Comparison of ENCODE assay signal across 15 cellular contexts in the genomic region with DNA sequence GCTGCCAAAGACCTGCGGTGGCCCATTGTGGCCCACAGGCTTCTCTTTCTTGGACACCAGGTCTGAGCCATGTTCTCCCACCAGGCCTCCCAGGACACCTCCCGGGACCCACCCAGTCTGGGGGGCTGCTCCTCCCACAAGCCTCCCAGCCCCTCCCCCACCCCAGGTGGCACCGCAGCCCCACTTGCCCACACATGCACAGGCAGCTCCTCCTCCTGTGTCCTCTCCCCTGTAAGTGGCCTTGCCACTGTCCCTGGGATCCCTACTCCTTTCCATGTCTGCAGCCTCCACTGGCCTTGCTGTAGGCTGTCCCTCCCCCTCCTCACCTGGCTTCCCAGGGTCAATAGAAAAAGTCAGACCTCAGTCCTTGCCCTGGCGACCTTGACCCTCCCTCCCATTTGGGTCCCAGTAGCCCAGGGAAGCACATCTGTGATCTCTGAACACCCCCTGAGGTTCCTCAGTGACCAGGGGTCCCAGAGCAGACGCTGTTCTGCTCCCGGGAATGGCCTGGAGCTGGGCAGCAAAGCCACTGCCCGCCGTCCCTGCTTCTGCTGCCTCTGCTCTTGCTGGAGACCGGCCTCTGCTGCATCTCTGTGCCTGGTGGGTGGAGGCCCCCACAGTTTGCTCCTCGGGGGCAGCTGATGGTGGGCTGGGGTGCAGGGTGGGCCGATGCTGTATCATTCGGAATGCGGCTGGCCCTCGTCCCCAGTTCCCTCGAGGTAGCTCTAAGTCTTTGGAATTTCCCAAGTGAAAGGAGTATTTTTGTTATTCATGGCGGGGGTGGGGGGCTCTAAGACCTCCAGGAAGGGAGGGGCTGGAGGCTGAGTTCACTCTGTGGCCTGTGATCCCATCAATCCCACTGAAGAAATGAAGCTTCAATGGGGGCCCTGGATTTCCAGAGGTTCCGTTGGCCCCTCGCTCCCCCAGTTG. TPM values are rescaled to one million over a fixed set of nuclear protein-coding genes. Genes with fewer than 3 reads are reported as not detected.
"Had no signal": no experiment of that assay in that cellular context is flagged by ENCODE, and none has a peak within 500 bp of the region (broad histone marks: within the 10 kb centered on the region; RNA-seq: fewer than 3 reads in every experiment).

No MANE protein-coding gene starts in this region.

- H3K27ac Mint-ChIP-seq: activated B cell treated with CpG ODN at 0.5 μM for 24 hours; activated CD4-positive, alpha-beta T cell treated with anti-CD3 and anti-CD28 coated beads, Interleukin-2, amount 10 ng/mL, durations not matched to agents 24 days and 14 days; activated CD8-positive, alpha-beta T cell treated with anti-CD3 and anti-CD28 coated beads for 36 hours; activated naive CD4-positive, alpha-beta T cell treated with anti-CD3 and anti-CD28 coated beads for 36 hours; activated T-cell treated with anti-CD3 and anti-CD28 coated beads, Interleukin-2, amount 50 U/mL, for 24 hours; memory B cell; naive thymus-derived CD8-positive, alpha-beta T cell; T-helper 2 cell treated with Interferon-gamma antibody and Interleukin-4, amounts not matched to agents 5 μg/mL and 100 μg/mL, for 36 hours had no signal

- H3K27me3 Mint-ChIP-seq: activated B cell treated with CpG ODN at 0.5 μM for 24 hours; activated CD4-positive, alpha-beta T cell treated with anti-CD3 and anti-CD28 coated beads, Interleukin-2, amount 10 ng/mL, durations not matched to agents 24 days and 14 days; activated CD8-positive, alpha-beta T cell treated with anti-CD3 and anti-CD28 coated beads for 36 hours; activated T-cell treated with anti-CD3 and anti-CD28 coated beads, Interleukin-2, amount 50 U/mL, for 24 hours had no signal

- DNase-seq: activated B cell treated with CpG ODN at 0.5 μM for 24 hours; activated CD4-positive, alpha-beta T cell treated with anti-CD3 and anti-CD28 coated beads, Interleukin-2, amount 10 ng/mL, durations not matched to agents 24 days and 14 days; activated CD8-positive, alpha-beta T cell treated with anti-CD3 and anti-CD28 coated beads for 36 hours; activated naive CD4-positive, alpha-beta T cell treated with anti-CD3 and anti-CD28 coated beads for 36 hours; activated T-cell treated with anti-CD3 and anti-CD28 coated beads, Interleukin-2, amount 50 U/mL, for 24 hours; body of pancreas; dermis blood vessel endothelial cell; effector memory CD4-positive, alpha-beta T cell; esophagus squamous epithelium; left ventricle myocardium inferior; stimulated activated naive CD4-positive, alpha-beta T cell; upper lobe of right lung had no signal

- ATAC-seq: activated CD8-positive, alpha-beta T cell treated with anti-CD3 and anti-CD28 coated beads for 36 hours; body of pancreas; naive thymus-derived CD8-positive, alpha-beta T cell; upper lobe of right lung had no signal

- H3K4me1 ChIP-seq: body of pancreas, esophagus squamous epithelium, left ventricle myocardium inferior, upper lobe of right lung had no signal

- H3K9me3 ChIP-seq: body of pancreas, esophagus squamous epithelium, left ventricle myocardium inferior, upper lobe of right lung had no signal

- H3K36me3 Mint-ChIP-seq: memory B cell; naive thymus-derived CD8-positive, alpha-beta T cell had no signal

- H3K4me3 ChIP-seq: body of pancreas, esophagus squamous epithelium, left ventricle myocardium inferior, upper lobe of right lung had no signal

- H3K27me3 ChIP-seq: body of pancreas had no signal

- H3K4me3 Mint-ChIP-seq: activated B cell treated with CpG ODN at 0.5 μM for 24 hours; activated CD4-positive, alpha-beta T cell treated with anti-CD3 and anti-CD28 coated beads, Interleukin-2, amount 10 ng/mL, durations not matched to agents 24 days and 14 days; activated CD8-positive, alpha-beta T cell treated with anti-CD3 and anti-CD28 coated beads for 36 hours; activated naive CD4-positive, alpha-beta T cell treated with anti-CD3 and anti-CD28 coated beads for 36 hours; activated T-cell treated with anti-CD3 and anti-CD28 coated beads, Interleukin-2, amount 50 U/mL, for 24 hours; memory B cell; naive thymus-derived CD8-positive, alpha-beta T cell; T-helper 2 cell treated with Interferon-gamma antibody and Interleukin-4, amounts not matched to agents 5 μg/mL and 100 μg/mL, for 36 hours had no signal

- H3K36me3 ChIP-seq: esophagus squamous epithelium, left ventricle myocardium inferior, upper lobe of right lung had no signal

- H3K9me3 Mint-ChIP-seq: activated B cell treated with CpG ODN at 0.5 μM for 24 hours; activated CD4-positive, alpha-beta T cell treated with anti-CD3 and anti-CD28 coated beads, Interleukin-2, amount 10 ng/mL, durations not matched to agents 24 days and 14 days; activated CD8-positive, alpha-beta T cell treated with anti-CD3 and anti-CD28 coated beads for 36 hours; activated naive CD4-positive, alpha-beta T cell treated with anti-CD3 and anti-CD28 coated beads for 36 hours; activated T-cell treated with anti-CD3 and anti-CD28 coated beads, Interleukin-2, amount 50 U/mL, for 24 hours; memory B cell; naive thymus-derived CD8-positive, alpha-beta T cell; T-helper 2 cell treated with Interferon-gamma antibody and Interleukin-4, amounts not matched to agents 5 μg/mL and 100 μg/mL, for 36 hours had no signal

- H3K4me1 Mint-ChIP-seq: activated B cell treated with CpG ODN at 0.5 μM for 24 hours; activated CD4-positive, alpha-beta T cell treated with anti-CD3 and anti-CD28 coated beads, Interleukin-2, amount 10 ng/mL, durations not matched to agents 24 days and 14 days; memory B cell; naive thymus-derived CD8-positive, alpha-beta T cell had no signal

- H3K27ac ChIP-seq: body of pancreas, esophagus squamous epithelium, left ventricle myocardium inferior, upper lobe of right lung had no signal

RNA-seq across cellular contexts. Expression of a gene that starts 43.6 kb away (rescaled TPM):
- total RNA-seq: dermis blood vessel endothelial cell, left ventricle myocardium inferior had no signal
